In the genomic region with DNA sequence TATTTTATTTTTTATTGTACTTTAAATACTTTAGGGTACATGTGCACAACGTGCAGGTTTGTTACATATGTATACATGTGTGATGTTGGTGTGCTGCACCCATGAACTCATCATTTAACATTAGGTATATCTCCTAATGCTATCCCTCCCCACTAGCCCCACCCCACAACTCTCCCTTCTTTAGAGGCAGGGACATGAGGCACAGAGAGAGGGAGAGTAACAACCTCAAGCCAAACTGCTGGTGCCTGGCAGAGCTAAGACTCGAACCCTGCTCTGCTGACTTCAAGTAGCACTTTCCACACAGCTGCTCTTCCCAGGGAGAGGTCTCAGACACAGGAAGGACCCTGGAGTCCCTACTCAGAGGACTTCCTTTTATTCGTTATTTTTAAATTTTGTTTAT, we compare ENCODE assay signal across 20 cellular contexts.
"Had no signal": no experiment of that assay in that cellular context is flagged by ENCODE, and none has a peak within 500 bp of the region (broad histone marks: within the 10 kb centered on the region; RNA-seq: fewer than 3 reads in every experiment).

No MANE protein-coding gene starts in this region.

- H3K4me3 Mint-ChIP-seq: activated B cell treated with CpG ODN at 0.5 μM for 24 hours; activated CD4-positive, alpha-beta memory T cell treated with anti-CD3 and anti-CD28 coated beads for 36 hours; activated naive CD4-positive, alpha-beta T cell treated with anti-CD3 and anti-CD28 coated beads for 36 hours; activated T-cell treated with anti-CD3 and anti-CD28 coated beads, Interleukin-2, amount 50 U/mL, for 72 hours; endodermal cell; natural killer cell treated with Interleukin-12 subunit alpha and Interleukin-12 subunit beta and Interleukin-15 and Interleukin-18, amount 100 ng/mL, for 72 hours; T-helper 1 cell treated with Interleukin-12 subunit alpha and Interleukin-12 subunit beta and Interleukin-4 antibody, amounts not matched to agents 30 μg/mL and 1 μg/mL, for 36 hours had no signal

- DNase-seq: activated B cell treated with CpG ODN at 0.5 μM for 24 hours; activated CD4-positive, alpha-beta memory T cell treated with anti-CD3 and anti-CD28 coated beads for 36 hours; activated CD4-positive, alpha-beta T cell treated with anti-CD3 and anti-CD28 coated beads for 48 hours; activated effector memory CD4-positive, alpha-beta T cell treated with Interleukin-2 at 50 U/mL for 16 hours; activated naive CD4-positive, alpha-beta T cell treated with anti-CD3 and anti-CD28 coated beads for 36 hours; activated T-cell treated with anti-CD3 and anti-CD28 coated beads, Interleukin-2, amount 50 U/mL, for 72 hours; amygdala; central memory CD4-positive, alpha-beta T cell; colonic mucosa; endodermal cell; esophagus squamous epithelium; kidney; pancreas; SJCRH30; stimulated activated CD4-positive, alpha-beta T cell treated with anti-CD3 and anti-CD28 coated beads, Interleukin-4, amount 100 ng/mL, for 24 hours; stimulated activated naive CD4-positive, alpha-beta T cell treated with Interleukin-2 at 50 U/mL for 16 hours; T1000; thyroid gland had no signal

- H3K36me3 Mint-ChIP-seq: activated CD4-positive, alpha-beta memory T cell treated with anti-CD3 and anti-CD28 coated beads for 36 hours; natural killer cell treated with Interleukin-12 subunit alpha and Interleukin-12 subunit beta and Interleukin-15 and Interleukin-18, amount 100 ng/mL, for 72 hours had no signal

- H3K9me3 Mint-ChIP-seq: activated CD4-positive, alpha-beta memory T cell treated with anti-CD3 and anti-CD28 coated beads for 36 hours; activated naive CD4-positive, alpha-beta T cell treated with anti-CD3 and anti-CD28 coated beads for 36 hours; activated T-cell treated with anti-CD3 and anti-CD28 coated beads, Interleukin-2, amount 50 U/mL, for 72 hours; endodermal cell; natural killer cell treated with Interleukin-12 subunit alpha and Interleukin-12 subunit beta and Interleukin-15 and Interleukin-18, amount 100 ng/mL, for 72 hours; T-helper 1 cell treated with Interleukin-12 subunit alpha and Interleukin-12 subunit beta and Interleukin-4 antibody, amounts not matched to agents 30 μg/mL and 1 μg/mL, for 36 hours had no signal

- H3K4me1 ChIP-seq: colonic mucosa, pancreas, SJCRH30, thyroid gland had no signal

- H3K27me3 ChIP-seq: colonic mucosa, esophagus squamous epithelium, pancreas, thyroid gland had no signal

- H3K36me3 ChIP-seq: colonic mucosa, esophagus squamous epithelium, pancreas, SJCRH30, thyroid gland had no signal

- H3K4me3 ChIP-seq: colonic mucosa, esophagus squamous epithelium, pancreas, SJCRH30, thyroid gland had no signal

- H3K27me3 Mint-ChIP-seq: activated B cell treated with CpG ODN at 0.5 μM for 24 hours; natural killer cell treated with Interleukin-12 subunit alpha and Interleukin-12 subunit beta and Interleukin-15 and Interleukin-18, amount 100 ng/mL, for 72 hours had no signal

- H3K9me3 ChIP-seq: colonic mucosa, esophagus squamous epithelium, pancreas, thyroid gland had no signal

- H3K27ac Mint-ChIP-seq: activated B cell treated with CpG ODN at 0.5 μM for 24 hours; activated CD4-positive, alpha-beta memory T cell treated with anti-CD3 and anti-CD28 coated beads for 36 hours; activated naive CD4-positive, alpha-beta T cell treated with anti-CD3 and anti-CD28 coated beads for 36 hours; activated T-cell treated with anti-CD3 and anti-CD28 coated beads, Interleukin-2, amount 50 U/mL, for 72 hours; natural killer cell treated with Interleukin-12 subunit alpha and Interleukin-12 subunit beta and Interleukin-15 and Interleukin-18, amount 100 ng/mL, for 72 hours; T-helper 1 cell treated with Interleukin-12 subunit alpha and Interleukin-12 subunit beta and Interleukin-4 antibody, amounts not matched to agents 30 μg/mL and 1 μg/mL, for 36 hours had no signal

- H3K4me1 Mint-ChIP-seq: activated B cell treated with CpG ODN at 0.5 μM for 24 hours, endodermal cell had no signal

- H3K27ac ChIP-seq: colonic mucosa, esophagus squamous epithelium, pancreas, SJCRH30, thyroid gland had no signal
